Comparison of ENCODE assay signal across 8 cellular contexts in the genomic region with DNA sequence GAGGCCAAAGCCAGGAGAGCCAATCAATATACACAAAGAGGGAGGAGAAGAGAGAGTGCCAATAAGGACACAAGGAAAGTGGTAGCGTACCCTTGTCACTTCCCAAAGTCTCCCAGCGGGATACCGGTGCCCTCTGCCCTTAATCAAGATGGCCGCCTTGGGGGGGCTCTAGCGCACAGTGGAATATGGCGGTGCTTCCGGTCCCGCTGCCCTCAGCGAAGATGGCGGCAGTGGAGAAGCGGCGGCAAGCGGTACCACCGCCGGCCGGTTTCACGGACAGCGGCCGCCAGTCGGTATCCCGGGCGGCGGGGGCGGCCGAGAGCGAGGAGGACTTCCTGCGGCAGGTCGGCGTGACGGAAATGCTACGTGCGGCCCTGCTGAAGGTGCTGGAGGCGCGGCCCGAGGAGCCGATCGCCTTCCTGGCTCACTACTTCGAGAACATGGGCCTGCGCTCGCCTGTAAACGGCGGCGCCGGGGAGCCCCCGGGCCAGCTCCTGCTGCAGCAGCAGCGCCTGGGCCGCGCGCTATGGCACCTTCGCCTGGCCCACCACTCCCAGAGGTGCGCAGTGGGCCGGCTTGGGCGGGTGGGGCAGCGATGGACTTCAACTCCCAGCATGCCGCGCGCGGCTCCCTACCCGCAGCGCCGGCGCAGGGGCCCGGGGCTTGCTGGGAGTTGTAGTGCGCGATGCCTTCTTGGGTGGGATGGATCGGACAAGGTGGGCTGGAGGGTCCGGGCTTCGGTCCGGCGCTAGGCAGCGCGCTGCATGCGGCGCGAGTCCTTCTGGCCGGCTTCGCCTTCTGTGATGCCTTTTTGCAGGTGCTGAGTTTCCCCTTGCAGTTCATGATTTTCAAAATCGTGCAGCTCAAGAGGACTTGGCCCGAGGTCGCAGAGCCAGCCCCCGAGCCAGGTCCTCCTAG. TPM values are rescaled to one million over a fixed set of nuclear protein-coding genes. Genes with fewer than 3 reads are reported as not detected.
DNase-seq lines count a peak whose midpoint lies in the region; ATAC-seq, FAIRE-seq and TF ChIP-seq lines count a peak whose summit lies in the region.

A gene with protein sequence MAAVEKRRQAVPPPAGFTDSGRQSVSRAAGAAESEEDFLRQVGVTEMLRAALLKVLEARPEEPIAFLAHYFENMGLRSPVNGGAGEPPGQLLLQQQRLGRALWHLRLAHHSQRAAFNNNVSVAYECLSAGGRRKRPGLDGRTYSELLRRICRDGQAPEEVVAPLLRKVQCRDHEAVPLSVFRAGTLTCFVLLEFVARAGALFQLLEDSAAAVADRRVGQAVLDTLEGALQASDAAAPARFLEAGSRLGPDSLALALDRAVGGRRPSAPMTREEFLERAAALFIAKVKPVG (plus strand): TSS at position 212 of the 918 bp plus-strand sequence. CDS start 10 bp downstream, at position 222.

- no peaks in the 10 kb centered on the region for H3K9me3 ChIP-seq in kidney (ENCODE audit: control insufficient read depth in 1 of 2, low read length in 2 of 2)

- H3K4me1 ChIP-seq in kidney (ENCODE audit: control insufficient read depth in 1 of 2, insufficient read depth in 1 of 2, low read depth in 1 of 2, low read length in 2 of 2): peaks cover 3 to 14% of the 10 kb centered on the region in 2 donors

- peak within 1 kb of the TSS; percentile 60 to 65 for H3K9ac ChIP-seq in kidney (ENCODE audit: low read length in 2 of 2)

- H3K4me3 ChIP-seq in kidney (ENCODE audit: low read length in 2 of 2): peak within 1 kb of the TSS; percentile 81 to 84

- intact Hi-C loops in kidney (cut with DNase I): no loop called here

- ATAC-seq in GM18511 (IDR thresholded peaks at IDR 0.05; ENCODE audit: unreplicated experiment): peak; percentile 66
- ATAC-seq in HG02981 (IDR thresholded peaks at IDR 0.05; ENCODE audit: unreplicated experiment): peak; percentile 46
- ATAC-seq in activated CD4-positive, CD25-positive, alpha-beta regulatory T cell treated with anti-CD3 and anti-CD28 coated beads, Interleukin-2, amount 50 U/mL, for 24 hours: peak; percentile 60 to 63

- no peak for TF ChIP-seq CTCF in kidney (IDR thresholded peaks at IDR 0.05; ENCODE audit: borderline replicate concordance, extremely low read depth, insufficient read depth)

- H3K27ac ChIP-seq in kidney (ENCODE audit: low read depth in 2 of 2, low read length in 2 of 2): peak within 1 kb of the TSS; percentile 66 to 86

- peak; percentile 99 for FAIRE-seq in kidney (lab: Jason Lieb, UNC)

- peaks cover 0 to 5% of the 10 kb centered on the region in 2 donors for H3K36me3 ChIP-seq in kidney (ENCODE audit: control insufficient read depth in 1 of 2, insufficient read depth in 2 of 2, low read length in 2 of 2)

- DNase-seq in A172 (ENCODE audit: low spot score): peak; percentile 66
- peak; percentile 83 for DNase-seq in NCI-H2196 (lab: John Stamatoyannopoulos, UW; ENCODE audit: unreplicated experiment)
- DNase-seq in cerebellar cortex (ENCODE audit: low spot score): peak; percentile 80
- DNase-seq in kidney: peak; percentile 98
- DNase-seq in stimulated activated CD4-positive, alpha-beta T cell treated with anti-CD3 and anti-CD28 coated beads, Interleukin-15, amount 100 ng/mL, for 1 hour (ENCODE audit: low read depth in 1 of 2, low spot score in 1 of 2): peak; percentile 71 to 74

RNA-seq across cellular contexts. Expression of the gene that starts here (rescaled TPM):
- 44.3 and 104 TPM in 2 replicates for total RNA-seq in A172 (2014; rRNA removed; shearing (Covaris generic))
- 23.1 TPM for total RNA-seq in kidney
- polyA plus RNA-seq in kidney (ENCODE audit: insufficient read depth, low read depth, low replicate concordance): 17.9 TPM

Comparison
In these comparisons a context has a peak if more than half of its experiments do, and no peak if none do; other contexts are left out.
1. Peak in every context shown above with its lines: DNase-seq, ATAC-seq, H3K4me3 ChIP-seq and H3K27ac ChIP-seq.